17 cellular contexts compared by ENCODE assay signal in the genomic region with DNA sequence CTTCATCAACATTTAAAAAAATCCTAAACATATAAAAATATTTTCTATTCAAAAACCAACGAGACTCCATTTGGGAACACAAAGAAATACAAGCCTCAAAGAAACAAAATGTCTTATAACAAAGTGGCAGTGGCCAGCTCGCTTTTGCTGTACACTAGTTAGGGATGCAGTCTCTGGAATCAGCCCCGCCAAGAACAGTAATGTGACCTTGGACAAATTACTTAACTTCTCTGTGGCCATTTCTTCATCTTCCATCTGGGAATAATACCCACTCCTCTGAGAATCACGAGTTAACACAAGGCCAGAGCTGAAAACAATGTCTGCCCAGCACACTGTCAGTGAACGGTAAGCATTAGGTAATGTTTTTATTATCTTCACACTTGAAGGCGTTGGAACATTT. TPM values are rescaled to one million over a fixed set of nuclear protein-coding genes. Genes with fewer than 3 reads are reported as not detected.
DNase-seq lines count a peak whose midpoint lies in the region; ATAC-seq and TF ChIP-seq lines count a peak whose summit lies in the region.
"Had no signal": no experiment of that assay in that cellular context is flagged by ENCODE, and none has a peak within 500 bp of the region (broad histone marks: within the 10 kb centered on the region; RNA-seq: fewer than 3 reads in every experiment).

No MANE protein-coding gene starts in this region.

- no peak for TF ChIP-seq POLR2A in transverse colon (IDR thresholded peaks at IDR 0.05)

- CTCF ChIA-PET in activated naive CD4-positive, alpha-beta T cell treated with anti-CD3 and anti-CD28 coated beads for 36 hours (lab: Charles Lee) = interaction anchor here (0.8 to 8.1 kb wide), 3 partner anchors 21 to 59 kb away, joined by 3 to 46 read pairs (median 25); no protein-coding TSS in a partner anchor

- ATAC-seq in HG03342 (IDR thresholded peaks at IDR 0.05; ENCODE audit: unreplicated experiment) = no peak
- ATAC-seq: mucosa of descending colon had no signal

- intact Hi-C loops in activated naive CD4-positive, alpha-beta T cell treated with anti-CD3 and anti-CD28 coated beads for 36 hours (cut with micrococcal nuclease) = loop anchor here (2.0 to 10.0 kb wide), 3 partner anchors 108 to 902 kb away; a partner anchor contains a TSS
- intact Hi-C loops in transverse colon (cut with DNase I; ENCODE audit: low total_unique reads) = no loop called here

- H3K9me3 Mint-ChIP-seq in activated naive CD4-positive, alpha-beta T cell treated with anti-CD3 and anti-CD28 coated beads for 36 hours = no peaks in the 10 kb centered on the region

- peak; percentile 3 for DNase-seq in activated naive CD4-positive, alpha-beta T cell treated with anti-CD3 and anti-CD28 coated beads for 36 hours
- no peak for DNase-seq in activated naive CD4-positive, alpha-beta T cell treated with anti-CD3 and anti-CD28 coated beads, Interleukin-2, amount 50 U/mL, for 16 hours
- DNase-seq in activated T-cell treated with anti-CD3 and anti-CD28 coated beads, Interleukin-2, amount 50 U/mL, for 48 hours = peak; percentile 6 to 17
- peak; percentile 65 for DNase-seq in fibroblast of villous mesenchyme (ENCODE audit: low read depth)
- DNase-seq in transverse colon = no peak
- no peak for DNase-seq in SW 1271 (lab: John Stamatoyannopoulos, UW)
- DNase-seq in NCI-H510A treated with DMSO at 0.1 percent for 48 hours (lab: John Stamatoyannopoulos, UW) = no peak
- DNase-seq: Kasumi-1, left cardiac atrium, mucosa of descending colon, NCI-H1436, NCI-H446, posterior cingulate gyrus, substantia nigra had no signal

- no peak overlapping the region for H3K4me3 ChIP-seq in fibroblast of villous mesenchyme (ENCODE audit: low read depth, low read length)
- no peak overlapping the region for H3K4me3 ChIP-seq in transverse colon
- H3K4me3 ChIP-seq: esophagus muscularis mucosa, hepatocyte, mucosa of descending colon had no signal

- H3K27me3 Mint-ChIP-seq in activated naive CD4-positive, alpha-beta T cell treated with anti-CD3 and anti-CD28 coated beads for 36 hours (ENCODE audit: low read depth) = no peaks in the 10 kb centered on the region

- peak overlapping the region; percentile 1 to 65 (median 32) for H3K27ac ChIP-seq in transverse colon
- H3K27ac ChIP-seq: hepatocyte had no signal

- no peaks in the 10 kb centered on the region for H3K9me3 ChIP-seq in transverse colon
- H3K9me3 ChIP-seq: esophagus muscularis mucosa, mucosa of descending colon had no signal

- H3K4me1 ChIP-seq in transverse colon = peaks cover 0 to 81% (median 31%) of the 10 kb centered on the region in 4 donors

- no peaks in the 10 kb centered on the region for H3K36me3 ChIP-seq in transverse colon
- H3K36me3 ChIP-seq: esophagus muscularis mucosa had no signal

- WGBS in transverse colon (ENCODE audit: low coverage in 1 of 2), 2 donors = 67 to 73% methylated on average over 6 of the region's 6 CpGs

- TF ChIP-seq CTCF in fibroblast of villous mesenchyme (IDR thresholded peaks at IDR 0.05; ENCODE audit: insufficient read depth, low read depth, low read length) (no peak), transverse colon (IDR thresholded peaks at IDR 0.05) (no peak)

- peaks cover 71% of the 10 kb centered on the region for H3K4me1 Mint-ChIP-seq in activated naive CD4-positive, alpha-beta T cell treated with anti-CD3 and anti-CD28 coated beads for 36 hours (ENCODE audit: low read depth)

- H3K27me3 ChIP-seq in transverse colon = no peaks in the 10 kb centered on the region
- H3K27me3 ChIP-seq: esophagus muscularis mucosa, hepatocyte had no signal

- no peak for TF ChIP-seq EP300 in transverse colon (IDR thresholded peaks at IDR 0.05; ENCODE audit: low read depth)

- in situ Hi-C loops in transverse colon (cut with MboI; ENCODE audit: low pct_ligation_motif_present in 1 of 4, low pct_unique_long_range_greater_than_20kb in 1 of 4, low sequenced_read_pairs in 3 of 4) = no loop called here

- H3K27ac Mint-ChIP-seq in activated naive CD4-positive, alpha-beta T cell treated with anti-CD3 and anti-CD28 coated beads for 36 hours = peak overlapping the region; percentile 97

- peaks cover 31% of the 10 kb centered on the region for H3K36me3 Mint-ChIP-seq in activated naive CD4-positive, alpha-beta T cell treated with anti-CD3 and anti-CD28 coated beads for 36 hours (ENCODE audit: low read depth)

- H3K4me3 Mint-ChIP-seq in activated naive CD4-positive, alpha-beta T cell treated with anti-CD3 and anti-CD28 coated beads for 36 hours = peak overlapping the region; percentile 72

RNA-seq across cellular contexts. Expression of a gene that starts 5.6 kb away (rescaled TPM):
- total RNA-seq in activated naive CD4-positive, alpha-beta T cell treated with anti-CD3 and anti-CD28 coated beads for 36 hours = 100 to 1,000 TPM; 185 to 192 TPM
- 33.5 and 38.4 TPM in 2 replicates for total RNA-seq in fibroblast of villous mesenchyme
- total RNA-seq in transverse colon = 100 to 1,000 TPM in 2 of 4 donors, 10 to 100 TPM in 2; 51.3 to 151 (median 79.1) TPM

RNA-seq across cellular contexts. Expression of a gene that starts 17.7 kb away (rescaled TPM):
- 100 to 1,000 TPM; 165 to 174 TPM for total RNA-seq in activated naive CD4-positive, alpha-beta T cell treated with anti-CD3 and anti-CD28 coated beads for 36 hours
- total RNA-seq in fibroblast of villous mesenchyme = 13.8 and 16.1 TPM in 2 replicates
- total RNA-seq in transverse colon = 10 to 100 TPM; 36.2 to 93.7 (median 50.3) TPM

Comparison
In these comparisons a context has a peak if more than half of its experiments do, and no peak if none do; other contexts are left out.
1. DNase-seq: peak in activated naive CD4-positive, alpha-beta T cell treated with anti-CD3 and anti-CD28 coated beads for 36 hours (single experiment), activated T-cell treated with anti-CD3 and anti-CD28 coated beads, Interleukin-2, amount 50 U/mL, for 48 hours (2 of 2) and fibroblast of villous mesenchyme (single experiment); none in activated naive CD4-positive, alpha-beta T cell treated with anti-CD3 and anti-CD28 coated beads, Interleukin-2, amount 50 U/mL, for 16 hours (single experiment), transverse colon (single experiment), SW 1271 (0 of 2) and NCI-H510A treated with DMSO at 0.1 percent for 48 hours (single experiment).